27 cellular contexts compared by ENCODE assay signal in the genomic region with DNA sequence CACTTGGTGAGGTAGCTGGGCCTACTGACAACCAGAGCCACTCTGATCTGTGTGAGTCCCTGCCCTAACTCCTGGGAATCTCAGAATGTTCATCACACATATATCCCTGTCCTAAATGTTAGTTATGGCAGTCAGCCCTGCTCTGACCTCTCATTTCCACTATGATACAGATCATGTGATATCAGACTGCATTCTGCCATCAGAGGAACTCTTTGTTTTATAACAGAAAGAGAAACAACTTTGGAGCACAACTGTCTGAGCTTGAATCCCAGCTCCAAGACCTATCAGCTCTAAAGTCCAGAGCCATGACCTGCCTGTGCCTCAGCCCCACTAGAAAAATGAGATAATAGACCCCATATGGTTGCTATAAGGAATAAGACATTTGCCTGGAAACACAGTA. TPM values are rescaled to one million over a fixed set of nuclear protein-coding genes. Genes with fewer than 3 reads are reported as not detected.
"Had no signal": no experiment of that assay in that cellular context is flagged by ENCODE, and none has a peak within 500 bp of the region (broad histone marks: within the 10 kb centered on the region; RNA-seq: fewer than 3 reads in every experiment).

No MANE protein-coding gene starts in this region.

- H3K4me3 ChIP-seq: left lung, lower lobe of right lung, right atrium auricular region, right lobe of liver, smooth muscle cell, stomach, testis, thyroid gland, upper lobe of right lung had no signal

- H3K27ac ChIP-seq: left lung, lower lobe of right lung, neutrophil, parathyroid adenoma, right atrium auricular region, right lobe of liver, stomach, testis, thyroid gland, upper lobe of right lung had no signal

- H3K4me1 ChIP-seq: left lung, lower lobe of right lung, parathyroid adenoma, right atrium auricular region, right lobe of liver, stomach, testis, thyroid gland, upper lobe of right lung had no signal

- DNase-seq: hippocampal formation; kidney; left colon; left lung; lower lobe of right lung; mammary epithelial cell; mesenchymal stem cell; naive thymus-derived CD8-positive, alpha-beta T cell; occipital lobe; right lobe of liver; stimulated activated CD4-positive, alpha-beta T cell treated with anti-CD3 and anti-CD28 coated beads, Interleukin-1b, Interleukin-23, amount 100 ng/mL, for 48 hours; stimulated activated CD4-positive, alpha-beta T cell treated with anti-CD3 and anti-CD28 coated beads, Interleukin-2, amount 100 ng/mL, for 48 hours; stimulated activated CD4-positive, alpha-beta T cell treated with anti-CD3 and anti-CD28 coated beads, Interleukin-4, amount 100 ng/mL, for 4 hours; stimulated activated CD8-positive, alpha-beta memory T cell treated with anti-CD3 and anti-CD28 coated beads, Interleukin-4, amount 100 ng/mL, for 48 hours; stimulated activated naive B cell treated with anti-CD40 and anti-IgM and Interleukin-4, amounts not matched to agents 10 μg/mL and 1 μg/mL and 100 μg/mL, for 72 hours; stimulated activated naive CD8-positive, alpha-beta T cell treated with anti-CD3 and anti-CD28 coated beads, Interleukin-15, Interleukin-2, amounts not matched to agents 100 U/mL and 50 U/mL, for 24 hours; stomach; testis; thyroid gland; trophoblast cell; upper lobe of right lung had no signal

- H3K9me3 ChIP-seq: left lung, lower lobe of right lung, neutrophil, right atrium auricular region, right lobe of liver, stomach, testis, thyroid gland, upper lobe of right lung had no signal

- H3K36me3 ChIP-seq: left lung, lower lobe of right lung, neutrophil, right atrium auricular region, stomach, thyroid gland, upper lobe of right lung had no signal

- H3K27me3 ChIP-seq: left lung, neutrophil, right atrium auricular region, right lobe of liver, stomach, testis, thyroid gland, upper lobe of right lung had no signal

RNA-seq across cellular contexts. Expression of a gene that starts 54.6 kb away (rescaled TPM):
- total RNA-seq: lower lobe of right lung, mammary epithelial cell, osteocyte, pulmonary artery endothelial cell had no signal
